In genomic region chr13:24004971-24005370, GRCh38 we compare ENCODE assay signal across 20 cellular contexts.
DNase-seq lines count a peak whose midpoint lies in the region; ATAC-seq, FAIRE-seq and TF ChIP-seq lines count a peak whose summit lies in the region.
"Had no signal": no experiment of that assay in that cellular context is flagged by ENCODE, and none has a peak within 500 bp of the region (broad histone marks: within the 10 kb centered on the region; RNA-seq: fewer than 3 reads in every experiment).

No MANE protein-coding gene starts in this region.

- H3K4me2 ChIP-seq in GM12878 (ENCODE audit: control insufficient read depth, insufficient read depth): no peak overlapping the region
- H3K4me2 ChIP-seq: KMS-11 had no signal

- no peak overlapping the region for H3K9ac ChIP-seq in GM12878 (ENCODE audit: control insufficient read depth, insufficient read depth, low read length)
- H3K9ac ChIP-seq: KMS-11 had no signal

- H3K27ac ChIP-seq in GM12878 (ENCODE audit: control insufficient read depth, insufficient read depth) (no peak overlapping the region), layer of hippocampus (ENCODE audit: low read depth, low read length) (peak overlapping the region; percentile 78)
- H3K27ac ChIP-seq: KMS-11, RWPE1 had no signal

- no peak for TF ChIP-seq POLR2A in GM12878 (IDR thresholded peaks at IDR 0.05; ENCODE audit: low read depth, low read length)

- H3K36me3 ChIP-seq in GM12878 (ENCODE audit: control insufficient read depth in 2 of 2, insufficient read depth in 2 of 2, low read length in 1 of 2): no peaks in the 10 kb centered on the region

- TF ChIP-seq CTCF in GM12878 (IDR thresholded peaks at IDR 0.05 in 2 of 3, conservative IDR thresholded peaks at IDR 0.05 in 1 of 3; ENCODE audit: control insufficient read depth in 2 of 3, extremely low read depth in 1 of 3, insufficient read depth in 1 of 3, low read depth in 3 of 3, low read length in 3 of 3): no peak

- no peak for TF ChIP-seq EP300 in GM12878 (IDR thresholded peaks at IDR 0.05; ENCODE audit: borderline replicate concordance in 1 of 2, control insufficient read depth in 1 of 2, low read depth in 2 of 2, low read length in 2 of 2)

- SMC1A ChIA-PET in GM12878 (lab: Charles Lee; ENCODE audit: uncharacterized antibody, unreplicated experiment): interaction anchor here (0.7 to 5.6 kb wide), 12 partner anchors 10 to 270 kb away, joined by 3 to 64 read pairs (median 4); no protein-coding TSS in a partner anchor

- no peak overlapping the region for H2AFZ ChIP-seq in GM12878 (ENCODE audit: control insufficient read depth, low read depth, low read length)

- ATAC-seq in GM12878 (peak; percentile 35), GM21619 (IDR thresholded peaks at IDR 0.05; ENCODE audit: unreplicated experiment) (no peak)
- ATAC-seq: PC-3 had no signal

- no peaks in the 10 kb centered on the region for H3K79me2 ChIP-seq in GM12878 (ENCODE audit: control insufficient read depth, insufficient read depth, low read length)

- RAD21 ChIA-PET in GM12878 (lab: Charles Lee; ENCODE audit: unreplicated experiment): interaction anchor here (0.9 to 3.2 kb wide), 9 partner anchors 11 to 270 kb away, joined by 3 to 20 read pairs (median 4); no protein-coding TSS in a partner anchor

- POLR2A ChIA-PET in GM12878 (lab: Charles Lee): interaction anchor here (0.5 to 1.9 kb wide), 5 partner anchors 9 to 562 kb away, joined by 3 to 6 read pairs (median 5); no protein-coding TSS in a partner anchor

- in situ Hi-C loops in GM12878 (cut with MboI): no loop called here

- DNase-seq in GM19239 (ENCODE audit: insufficient read length, low spot score): no peak
- no peak for DNase-seq in GM12878 (ENCODE audit: low read depth, low spot score)
- DNase-seq in superior temporal gyrus (ENCODE audit: extremely low spot score): peak; percentile 69
- no peak for DNase-seq in mucosa of gallbladder (ENCODE audit: low spot score)
- DNase-seq in posterior vena cava (ENCODE audit: low spot score): no peak
- DNase-seq: ACHN; Calu3; CD4-positive, CD25-positive, alpha-beta regulatory T cell; DMS79; HFFc6; NCI-H1048; NCI-H146; NCI-H2081; NCI-H748 treated with DMSO at 0.1 percent for 48 hours; PC-3 had no signal

- no peaks in the 10 kb centered on the region for H3K4me1 ChIP-seq in GM12878 (ENCODE audit: control insufficient read depth, insufficient read depth, low read length)

- WGBS in GM12878 (ENCODE audit: insufficient coverage, insufficient replicate concordance, low lambda C conversion rate, missing lambda C conversion rate): 0% methylated on average over 3 of the region's 3 CpGs

- no peak for TF ChIP-seq RAD21 in GM12878 (IDR thresholded peaks at IDR 0.05; ENCODE audit: insufficient read depth, low read depth, low read length)

- H3K4me3 ChIP-seq in GM12878: no peak overlapping the region

- H3K27me3 ChIP-seq in GM12878 (replicated peaks in 1 of 2; ENCODE audit: control insufficient read depth in 2 of 2, insufficient read depth in 2 of 2, low read length in 1 of 2): no peaks in the 10 kb centered on the region
- H3K27me3 ChIP-seq in layer of hippocampus (ENCODE audit: control insufficient read depth, insufficient read depth, low read length): no peaks in the 10 kb centered on the region

- CTCF ChIA-PET in GM12878 (lab: Yijun Ruan, JAX): interaction anchor here (0.5 to 5.8 kb wide), 10 partner anchors 10 to 224 kb away, joined by 3 to 58 read pairs (median 8); no protein-coding TSS in a partner anchor

- intact Hi-C loops in GM12878 (cut with micrococcal nuclease; ENCODE audit: unreplicated experiment): loop anchor here (5.0 kb wide), 1 partner anchor 43 kb away; no protein-coding TSS in a partner anchor
- intact Hi-C loops in posterior vena cava (cut with DNase I): no loop called here

- H3K9me3 ChIP-seq in GM12878 (replicated peaks; ENCODE audit: control insufficient read depth, insufficient read depth, low read length): no peaks in the 10 kb centered on the region

- no peaks in the 10 kb centered on the region for H4K20me1 ChIP-seq in GM12878 (ENCODE audit: control insufficient read depth, insufficient read depth)

- FAIRE-seq in GM19239 (lab: Jason Lieb, UNC) (peak; percentile 48), GM12878 (lab: Jason Lieb, UNC) (no peak)
- FAIRE-seq: H54 had no signal

- BruUV-seq in GM12878 (replicated peaks; lab: Mats Ljungman, UMichigan): no TSS peak

TF ChIP-seq in GM12878, 131 proteins besides CTCF, POLR2A, EP300 and RAD21:
- TF ChIP-seq ATF7 (IDR thresholded peaks at IDR 0.05; ENCODE audit: low read depth) (peak; percentile 76), IRF4 (IDR thresholded peaks at IDR 0.05; ENCODE audit: low read depth, low read length) (no peak)
